Comparison of ENCODE assay signal across 12 cellular contexts in the genomic region with DNA sequence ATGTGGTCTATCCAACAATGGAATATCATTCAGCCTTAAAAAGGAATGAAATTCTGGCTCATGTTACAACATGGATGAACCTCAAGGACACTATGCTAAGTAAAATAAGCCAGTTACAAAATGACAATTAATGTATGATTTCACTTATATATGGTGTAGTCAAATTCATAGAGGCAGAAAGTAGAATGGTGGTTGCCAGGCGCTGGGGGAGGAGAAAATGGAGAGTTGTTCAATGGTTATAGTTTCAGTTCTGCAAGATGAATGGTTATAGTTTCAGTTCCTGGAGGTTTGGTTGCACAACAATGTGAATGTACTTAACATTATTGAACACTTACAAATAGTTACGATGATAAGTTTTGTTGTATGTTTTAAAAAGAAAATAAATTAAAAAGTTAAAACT.
A peak's percentile ranks its signal among the peaks of the same experiment; 100 is the strongest.
DNase-seq lines count a peak whose midpoint lies in the region; ATAC-seq and TF ChIP-seq lines count a peak whose summit lies in the region.
"Had no signal": no experiment of that assay in that cellular context is flagged by ENCODE, and none has a peak within 500 bp of the region (broad histone marks: within the 10 kb centered on the region; RNA-seq: fewer than 3 reads in every experiment).

No MANE protein-coding gene starts in this region.

- no peak overlapping the region for H3K4me3 Mint-ChIP-seq in HFFc6

- H3K27ac Mint-ChIP-seq in HFFc6: no peak overlapping the region

- H3K36me3 Mint-ChIP-seq in HFFc6 (ENCODE audit: low read depth): peaks cover 9% of the 10 kb centered on the region

- H3K9me3 ChIP-seq in mucosa of descending colon: peaks cover 14% of the 10 kb centered on the region

- TF ChIP-seq CTCF in mucosa of descending colon (IDR thresholded peaks at IDR 0.05) (no peak), HFFc6 (IDR thresholded peaks at IDR 0.05) (no peak)

- DNase-seq in activated CD4-positive, alpha-beta T cell treated with anti-CD3 and anti-CD28 coated beads, Interleukin-2, amount 50 U/mL, for 48 hours: peak; percentile 29 to 52
- no peak for DNase-seq in activated CD4-positive, alpha-beta T cell treated with anti-CD3 and anti-CD28 coated beads for 4 hours
- DNase-seq in mucosa of descending colon: no peak
- DNase-seq in HFFc6: no peak
- no peak for DNase-seq in dermis blood vessel endothelial cell
- no peak for DNase-seq in HCEC 1CT
- DNase-seq: activated T-cell treated with anti-CD3 and anti-CD28 coated beads for 4 hours, Right ventricle myocardium superior, stomach had no signal

- no peaks in the 10 kb centered on the region for H3K4me1 ChIP-seq in mucosa of descending colon (ENCODE audit: low read depth)
- H3K4me1 ChIP-seq: A549, stomach had no signal

- peak; percentile 84 for ATAC-seq in GM21737 (IDR thresholded peaks at IDR 0.05; ENCODE audit: unreplicated experiment)
- ATAC-seq in HG03520 (IDR thresholded peaks at IDR 0.05; ENCODE audit: unreplicated experiment): peak; percentile 93
- ATAC-seq in mucosa of descending colon: peak; percentile 31
- ATAC-seq: A549 had no signal

- no peaks in the 10 kb centered on the region for H3K4me1 Mint-ChIP-seq in HFFc6 (ENCODE audit: low read depth)

- H3K9me3 Mint-ChIP-seq in HFFc6: peaks cover 6% of the 10 kb centered on the region; the same call in 1 of the 2 replicates

- peaks cover 7% of the 10 kb centered on the region for H3K27me3 Mint-ChIP-seq in HFFc6 (ENCODE audit: insufficient read depth)

- intact Hi-C loops in mucosa of descending colon (cut with DNase I, micrococcal nuclease): no loop called here

- no peaks in the 10 kb centered on the region for H3K36me3 ChIP-seq in mucosa of descending colon (ENCODE audit: low read depth)
- H3K36me3 ChIP-seq: stomach had no signal

- no peak overlapping the region for H3K4me3 ChIP-seq in mucosa of descending colon
- H3K4me3 ChIP-seq: A549, stomach had no signal

Comparison
In these comparisons a context has a peak if more than half of its experiments do, and no peak if none do; other contexts are left out.
1. DNase-seq: peak in activated CD4-positive, alpha-beta T cell treated with anti-CD3 and anti-CD28 coated beads, Interleukin-2, amount 50 U/mL, for 48 hours (2 of 2); none in activated CD4-positive, alpha-beta T cell treated with anti-CD3 and anti-CD28 coated beads for 4 hours (0 of 2), mucosa of descending colon (0 of 3), HFFc6 (single experiment), dermis blood vessel endothelial cell (single experiment) and HCEC 1CT (single experiment).
2. ATAC-seq: peak in every context shown above with its lines; median percentile 93 in HG03520; 84 in GM21737; 31 in mucosa of descending colon.